16 cellular contexts compared by ENCODE assay signal in genomic region chr7:25832456-25832855, GRCh38.
DNase-seq lines count a peak whose midpoint lies in the region; ATAC-seq and TF ChIP-seq lines count a peak whose summit lies in the region.
"Had no signal": no experiment of that assay in that cellular context is flagged by ENCODE, and none has a peak within 500 bp of the region (broad histone marks: within the 10 kb centered on the region; RNA-seq: fewer than 3 reads in every experiment).

No MANE protein-coding gene starts in this region.

- H3K4me3 ChIP-seq in osteoblast (ENCODE audit: insufficient read depth, low read length): no peak overlapping the region
- H3K4me3 ChIP-seq in tibial artery: no peak overlapping the region

- intact Hi-C loops in left ventricle myocardium superior (cut with micrococcal nuclease) (no loop called here), tibial artery (cut with DNase I; ENCODE audit: low total_unique reads) (no loop called here)

- peak in 9 of 61 donors; percentile 6 to 51 (median 19) for DNase-seq in caudate nucleus (lab: John Stamatoyannopoulos, UW)
- no peak for DNase-seq in left ventricle myocardium superior
- DNase-seq in osteoblast (ENCODE audit: insufficient read length, low spot score, missing footprints): no peak
- no peak for DNase-seq in tibial artery
- no peak for DNase-seq in DMS53 (lab: John Stamatoyannopoulos, UW)
- no peak for DNase-seq in NK-92 (lab: John Stamatoyannopoulos, UW; ENCODE audit: unreplicated experiment)
- no peak for DNase-seq in OCI-M2 (lab: John Stamatoyannopoulos, UW; ENCODE audit: unreplicated experiment)
- DNase-seq: activated CD4-positive, alpha-beta T cell treated with anti-CD3 and anti-CD28 coated beads for 36 hours; DMS153; effector CD4-positive, alpha-beta T cell; KG1; NCI-H226; SHP77 treated with DMSO at 0.1 percent for 48 hours; stimulated activated naive CD8-positive, alpha-beta T cell treated with anti-CD3 and anti-CD28 coated beads, Interleukin-15, amount 100 ng/mL, for 72 hours; T-helper 9 cell had no signal

- peak overlapping the region; percentile 45 for H3K4me2 ChIP-seq in osteoblast (ENCODE audit: insufficient read depth, low read length)

- H3K79me2 ChIP-seq in osteoblast (ENCODE audit: insufficient read depth, low read length): no peaks in the 10 kb centered on the region

- H4K20me1 ChIP-seq in osteoblast (ENCODE audit: insufficient read depth, low read length): no peaks in the 10 kb centered on the region

- H3K27me3 ChIP-seq in osteoblast (ENCODE audit: insufficient read depth, low read length): no peaks in the 10 kb centered on the region
- H3K27me3 ChIP-seq in tibial artery: no peaks in the 10 kb centered on the region

- H3K9me3 ChIP-seq in osteoblast (ENCODE audit: low read depth, low read length): no peaks in the 10 kb centered on the region
- H3K9me3 ChIP-seq in tibial artery: no peaks in the 10 kb centered on the region

- H3K36me3 ChIP-seq in osteoblast (ENCODE audit: insufficient read depth, low read length): no peaks in the 10 kb centered on the region
- no peaks in the 10 kb centered on the region for H3K36me3 ChIP-seq in tibial artery

- H3K27ac ChIP-seq in caudate nucleus (ENCODE audit: low read depth, low read length) (peak overlapping the region; percentile 99), osteoblast (ENCODE audit: low read depth, low read length) (no peak overlapping the region), tibial artery (peak overlapping the region; percentile 71 to 75)

- TF ChIP-seq CTCF in osteoblast (IDR thresholded peaks at IDR 0.05; ENCODE audit: extremely low read depth, low read depth, low read length) (no peak), tibial artery (IDR thresholded peaks at IDR 0.05) (no peak)

- H2AFZ ChIP-seq in osteoblast (ENCODE audit: low read length): peak overlapping the region; percentile 70

- peaks cover 5% of the 10 kb centered on the region for H3K4me1 ChIP-seq in osteoblast (ENCODE audit: insufficient read depth, low read length)
- peaks cover 0 to 55% (median 16%) of the 10 kb centered on the region in 4 donors for H3K4me1 ChIP-seq in tibial artery

- peak; percentile 84 for ATAC-seq in left ventricle myocardium superior
- no peak for ATAC-seq in GM18858 (IDR thresholded peaks at IDR 0.05; ENCODE audit: unreplicated experiment)
- ATAC-seq: activated CD4-positive, alpha-beta T cell treated with anti-CD3 and anti-CD28 coated beads for 36 hours; stimulated activated naive CD8-positive, alpha-beta T cell treated with anti-CD3 and anti-CD28 coated beads, Interleukin-15, amount 100 ng/mL, for 72 hours had no signal
